ENCODE assay signal across 1 cellular context in the genomic region with DNA sequence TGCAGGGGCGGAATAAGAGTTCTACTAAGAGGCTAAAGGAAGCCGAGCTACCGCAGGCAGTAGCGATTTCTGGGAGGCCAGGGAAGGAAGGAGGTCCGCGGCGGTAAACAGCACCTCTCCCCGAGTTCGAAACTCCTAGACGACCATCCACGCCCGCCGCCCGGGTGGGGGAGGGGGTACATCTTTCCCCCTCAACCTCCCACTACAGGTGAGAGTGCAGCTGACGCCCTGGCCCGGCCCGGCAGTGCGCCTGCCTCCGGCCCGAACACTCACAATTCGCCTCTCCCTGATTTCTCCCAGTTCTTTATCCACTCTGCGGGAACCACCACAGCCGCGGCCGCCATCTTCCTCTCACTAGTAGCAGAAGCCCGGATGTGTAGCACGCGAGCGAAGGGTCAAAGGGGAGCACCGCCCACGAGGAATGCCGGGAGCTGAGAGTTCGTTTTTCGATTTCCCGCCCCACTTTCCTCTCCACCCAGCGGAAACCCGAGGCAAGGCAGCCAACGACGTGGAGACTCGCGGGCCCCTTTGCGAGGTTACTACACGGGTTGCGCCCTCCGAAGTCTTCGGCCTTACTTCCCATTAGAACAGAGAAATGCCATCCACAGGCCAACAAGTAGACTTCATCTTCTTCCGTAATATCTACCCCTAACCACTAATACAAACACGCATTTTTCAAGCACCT.
TF ChIP-seq lines count a peak whose summit lies in the region.

A gene with protein sequence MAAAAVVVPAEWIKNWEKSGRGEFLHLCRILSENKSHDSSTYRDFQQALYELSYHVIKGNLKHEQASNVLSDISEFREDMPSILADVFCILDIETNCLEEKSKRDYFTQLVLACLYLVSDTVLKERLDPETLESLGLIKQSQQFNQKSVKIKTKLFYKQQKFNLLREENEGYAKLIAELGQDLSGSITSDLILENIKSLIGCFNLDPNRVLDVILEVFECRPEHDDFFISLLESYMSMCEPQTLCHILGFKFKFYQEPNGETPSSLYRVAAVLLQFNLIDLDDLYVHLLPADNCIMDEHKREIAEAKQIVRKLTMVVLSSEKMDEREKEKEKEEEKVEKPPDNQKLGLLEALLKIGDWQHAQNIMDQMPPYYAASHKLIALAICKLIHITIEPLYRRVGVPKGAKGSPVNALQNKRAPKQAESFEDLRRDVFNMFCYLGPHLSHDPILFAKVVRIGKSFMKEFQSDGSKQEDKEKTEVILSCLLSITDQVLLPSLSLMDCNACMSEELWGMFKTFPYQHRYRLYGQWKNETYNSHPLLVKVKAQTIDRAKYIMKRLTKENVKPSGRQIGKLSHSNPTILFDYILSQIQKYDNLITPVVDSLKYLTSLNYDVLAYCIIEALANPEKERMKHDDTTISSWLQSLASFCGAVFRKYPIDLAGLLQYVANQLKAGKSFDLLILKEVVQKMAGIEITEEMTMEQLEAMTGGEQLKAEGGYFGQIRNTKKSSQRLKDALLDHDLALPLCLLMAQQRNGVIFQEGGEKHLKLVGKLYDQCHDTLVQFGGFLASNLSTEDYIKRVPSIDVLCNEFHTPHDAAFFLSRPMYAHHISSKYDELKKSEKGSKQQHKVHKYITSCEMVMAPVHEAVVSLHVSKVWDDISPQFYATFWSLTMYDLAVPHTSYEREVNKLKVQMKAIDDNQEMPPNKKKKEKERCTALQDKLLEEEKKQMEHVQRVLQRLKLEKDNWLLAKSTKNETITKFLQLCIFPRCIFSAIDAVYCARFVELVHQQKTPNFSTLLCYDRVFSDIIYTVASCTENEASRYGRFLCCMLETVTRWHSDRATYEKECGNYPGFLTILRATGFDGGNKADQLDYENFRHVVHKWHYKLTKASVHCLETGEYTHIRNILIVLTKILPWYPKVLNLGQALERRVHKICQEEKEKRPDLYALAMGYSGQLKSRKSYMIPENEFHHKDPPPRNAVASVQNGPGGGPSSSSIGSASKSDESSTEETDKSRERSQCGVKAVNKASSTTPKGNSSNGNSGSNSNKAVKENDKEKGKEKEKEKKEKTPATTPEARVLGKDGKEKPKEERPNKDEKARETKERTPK (N-terminal part only) (minus strand): TSS at position 374 of the 685 bp plus-strand sequence. CDS start 30 bp downstream, at position 344.

TF ChIP-seq in endothelial cell of umbilical vein, 7 proteins besides CTCF, POLR2A, EP300 and RAD21 (continued from another document):
- TF ChIP-seq EZH2 (IDR thresholded peaks at IDR 0.05; ENCODE audit: borderline replicate concordance, low read depth, low read length, severe bottlenecking) (no peak), JUN (IDR thresholded peaks at IDR 0.05; ENCODE audit: borderline replicate concordance, insufficient read depth, insufficient read length, low read depth) (no peak), POLR2AphosphoS5 (IDR thresholded peaks at IDR 0.05; ENCODE audit: insufficient read depth, low read depth, low read length) (peak; percentile 69), MYC (IDR thresholded peaks at IDR 0.05; ENCODE audit: low read depth, low read length) (no peak), FOS (IDR thresholded peaks at IDR 0.05; ENCODE audit: borderline replicate concordance, insufficient read depth, low read length) (no peak)
- TF ChIP-seq, protein P1, sequence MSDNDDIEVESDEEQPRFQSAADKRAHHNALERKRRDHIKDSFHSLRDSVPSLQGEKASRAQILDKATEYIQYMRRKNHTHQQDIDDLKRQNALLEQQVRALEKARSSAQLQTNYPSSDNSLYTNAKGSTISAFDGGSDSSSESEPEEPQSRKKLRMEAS (IDR thresholded peaks at IDR 0.05; ENCODE audit: insufficient read depth, insufficient read length), result peak; percentile 26
